ENCODE assay signal across 13 cellular contexts in genomic region chr10:131656009-131656408, GRCh38.
DNase-seq lines count a peak whose midpoint lies in the region; ATAC-seq, FAIRE-seq and TF ChIP-seq lines count a peak whose summit lies in the region.
"Had no signal": no experiment of that assay in that cellular context is flagged by ENCODE, and none has a peak within 500 bp of the region (broad histone marks: within the 10 kb centered on the region; RNA-seq: fewer than 3 reads in every experiment).

No MANE protein-coding gene starts in this region.

- CTCF ChIA-PET in H1 (lab: Charles Lee; ENCODE audit: partially characterized antibody): no interaction called here
- CTCF ChIA-PET in activated naive CD4-positive, alpha-beta T cell treated with anti-CD3 and anti-CD28 coated beads for 36 hours (lab: Charles Lee): no interaction called here

- H3K27me3 ChIP-seq in H1 (replicated peaks in 1 of 4; ENCODE audit: control insufficient read depth in 3 of 4, extremely low read depth in 1 of 4, insufficient read depth in 3 of 4, low read length in 3 of 4) (no peaks in the 10 kb centered on the region; a peak in 1 of 7 replicates), neural progenitor cell (peaks cover 9% of the 10 kb centered on the region), stomach (peaks cover 0 to 32% (median 0%) of the 10 kb centered on the region in 3 donors)

- no peak overlapping the region for H4K8ac ChIP-seq in H1 (ENCODE audit: extremely low read depth, insufficient read depth, low read length)

- H3K36me3 Mint-ChIP-seq in neural progenitor cell: no peaks in the 10 kb centered on the region
- H3K36me3 Mint-ChIP-seq in activated naive CD4-positive, alpha-beta T cell treated with anti-CD3 and anti-CD28 coated beads for 36 hours (ENCODE audit: low read depth): no peaks in the 10 kb centered on the region
- H3K36me3 Mint-ChIP-seq: CD14-positive monocyte; CD8-positive, alpha-beta T cell had no signal

- H3K4me2 ChIP-seq in H1 (ENCODE audit: insufficient read depth in 1 of 2, low read depth in 2 of 2, low read length in 2 of 2) (no peak overlapping the region), neural progenitor cell (no peak overlapping the region)

- POLR2A ChIA-PET in H1 (lab: Charles Lee; ENCODE audit: partially characterized antibody): no interaction called here

- H2AK5ac ChIP-seq in H1 (ENCODE audit: low read depth, low read length): no peak overlapping the region

- H2AFZ ChIP-seq in H1 (ENCODE audit: low read length) (no peak overlapping the region), neural progenitor cell (replicated peaks) (no peak overlapping the region)

- no peak overlapping the region for H4K5ac ChIP-seq in H1 (ENCODE audit: insufficient read length, low read depth, low read length)

- no peak for FAIRE-seq in H1 (lab: Jason Lieb, UNC)

- H3K79me1 ChIP-seq in H1 (ENCODE audit: low read depth, low read length): no peaks in the 10 kb centered on the region

- intact Hi-C loops in stomach (cut with DNase I; ENCODE audit: low total_unique reads): no loop called here
- intact Hi-C loops in activated naive CD4-positive, alpha-beta T cell treated with anti-CD3 and anti-CD28 coated beads for 36 hours (cut with micrococcal nuclease): no loop called here

- peaks cover 45% of the 10 kb centered on the region for H3K4me1 Mint-ChIP-seq in neural progenitor cell
- peaks cover 5% of the 10 kb centered on the region for H3K4me1 Mint-ChIP-seq in activated naive CD4-positive, alpha-beta T cell treated with anti-CD3 and anti-CD28 coated beads for 36 hours (ENCODE audit: low read depth)
- H3K4me1 Mint-ChIP-seq: CD14-positive monocyte had no signal

- H3K4me3 Mint-ChIP-seq in neural progenitor cell: peak overlapping the region; percentile 11
- H3K4me3 Mint-ChIP-seq in activated naive CD4-positive, alpha-beta T cell treated with anti-CD3 and anti-CD28 coated beads for 36 hours: no peak overlapping the region
- H3K4me3 Mint-ChIP-seq: CD14-positive monocyte; CD8-positive, alpha-beta T cell had no signal

- H3K9ac ChIP-seq in H1 (replicated peaks in 1 of 4; ENCODE audit: extremely low read depth in 1 of 4, low read depth in 3 of 4, low read length in 3 of 4) (no peak overlapping the region), neural progenitor cell (no peak overlapping the region)

- no peak overlapping the region for H3K14ac ChIP-seq in H1 (ENCODE audit: insufficient read length)

- H3K18ac ChIP-seq in H1 (ENCODE audit: extremely low read depth, low read length): peak overlapping the region; percentile 7; the same call in 1 of the 2 replicates

- H3K23me2 ChIP-seq in H1 (ENCODE audit: low read depth, low read length): peaks cover 3% of the 10 kb centered on the region; the same call in 1 of the 2 replicates

- peak overlapping the region; percentile 36 for H3K27ac Mint-ChIP-seq in neural progenitor cell
- no peak overlapping the region for H3K27ac Mint-ChIP-seq in activated naive CD4-positive, alpha-beta T cell treated with anti-CD3 and anti-CD28 coated beads for 36 hours
- H3K27ac Mint-ChIP-seq: CD14-positive monocyte; CD8-positive, alpha-beta T cell had no signal

- no peak overlapping the region for H2BK15ac ChIP-seq in H1 (ENCODE audit: low read length)

- TF ChIP-seq RAD21 in H1 (IDR thresholded peaks at IDR 0.05 in 1 of 2, conservative IDR thresholded peaks at IDR 0.05 in 1 of 2; ENCODE audit: low read depth in 2 of 2, low read length in 2 of 2): no peak

- ATAC-seq in HG03139 (IDR thresholded peaks at IDR 0.05; ENCODE audit: unreplicated experiment): no peak
- ATAC-seq: CD8-positive, alpha-beta T cell had no signal

- H3K4me1 ChIP-seq in H1 (replicated peaks in 1 of 4; ENCODE audit: control insufficient read depth in 3 of 4, insufficient read depth in 4 of 4, low read length in 3 of 4) (peaks cover 6 to 23% (median 14%) of the 10 kb centered on the region in 4 experiments), neural progenitor cell (peaks cover 11% of the 10 kb centered on the region), stomach (peaks cover 0 to 8% (median 2%) of the 10 kb centered on the region in 4 donors)
- H3K4me1 ChIP-seq: Caco-2 had no signal

- peak; percentile 21 for DNase-seq in activated CD8-positive, alpha-beta memory T cell treated with anti-CD3 and anti-CD28 coated beads for 24 hours
- DNase-seq in activated CD8-positive, alpha-beta memory T cell treated with anti-CD3 and anti-CD28 coated beads, Interleukin-2, amount 50 U/mL, for 4 hours: no peak
- DNase-seq in H1 (ENCODE audit: low read depth in 1 of 2, low spot score in 2 of 2): no peak
- no peak for DNase-seq in neural progenitor cell (ENCODE audit: low spot score)
- DNase-seq in stomach: peak; percentile 19
- DNase-seq in GM03348 (ENCODE audit: low spot score): no peak
- DNase-seq in activated naive CD4-positive, alpha-beta T cell treated with anti-CD3 and anti-CD28 coated beads for 36 hours: no peak
- DNase-seq: Caco-2; CD8-positive, alpha-beta T cell; GF-D8 had no signal

- TF ChIP-seq CTCF in H1 (IDR thresholded peaks at IDR 0.05; ENCODE audit: control extremely low read depth in 1 of 3, insufficient read depth in 1 of 3, low read depth in 1 of 3, low read length in 3 of 3) (no peak), neural progenitor cell (IDR thresholded peaks at IDR 0.05) (no peak), stomach (IDR thresholded peaks at IDR 0.05) (no peak)

- H4K91ac ChIP-seq in H1 (replicated peaks; ENCODE audit: insufficient read length, low read length): no peak overlapping the region

- peaks cover 16% of the 10 kb centered on the region for H3K27me3 Mint-ChIP-seq in neural progenitor cell (ENCODE audit: insufficient read depth, low read depth)
- H3K27me3 Mint-ChIP-seq in activated naive CD4-positive, alpha-beta T cell treated with anti-CD3 and anti-CD28 coated beads for 36 hours (ENCODE audit: low read depth): peaks cover 25% of the 10 kb centered on the region

- no peak for TF ChIP-seq POLR2A in H1 (IDR thresholded peaks at IDR 0.05; ENCODE audit: control extremely low read depth in 1 of 2, low read depth in 2 of 2, low read length in 2 of 2)
- TF ChIP-seq POLR2A in stomach (IDR thresholded peaks at IDR 0.05): no peak

- H3K79me2 ChIP-seq in H1 (ENCODE audit: control insufficient read depth in 1 of 2, insufficient read depth in 2 of 2, low read length in 2 of 2): no peaks in the 10 kb centered on the region
- no peaks in the 10 kb centered on the region for H3K79me2 ChIP-seq in neural progenitor cell (ENCODE audit: low read depth)

- H3K36me3 ChIP-seq in H1 (ENCODE audit: control insufficient read depth in 2 of 4, insufficient read depth in 4 of 4, low read length in 3 of 4) (no peaks in the 10 kb centered on the region), neural progenitor cell (no peaks in the 10 kb centered on the region), stomach (no peaks in the 10 kb centered on the region)

- no peak overlapping the region for H3K27ac ChIP-seq in H1 (ENCODE audit: low read depth, low read length)
- H3K27ac ChIP-seq in neural progenitor cell: no peak overlapping the region
- H3K27ac ChIP-seq in stomach: no peak overlapping the region
- H3K27ac ChIP-seq: 22Rv1 had no signal

- H2BK12ac ChIP-seq in H1 (ENCODE audit: low read depth, low read length): 0 out of 2 replicates have a peak overlapping the region, but pooled peaks have one; percentile 87

- peaks cover 6 to 8% of the 10 kb centered on the region in 2 experiments; a peak in 3 of 4 replicates for H3K9me3 ChIP-seq in H1 (ENCODE audit: insufficient read depth in 2 of 2, low read depth in 1 of 2, low read length in 1 of 2)
- H3K9me3 ChIP-seq in neural progenitor cell (ENCODE audit: low read depth): no peaks in the 10 kb centered on the region
- peaks cover 0 to 9% (median 2%) of the 10 kb centered on the region in 4 donors for H3K9me3 ChIP-seq in stomach
- H3K9me3 ChIP-seq: Caco-2 had no signal

- H4K20me1 ChIP-seq in H1 (replicated peaks in 1 of 2; ENCODE audit: control insufficient read depth in 1 of 2, insufficient read depth in 2 of 2, low read length in 2 of 2): no peaks in the 10 kb centered on the region
- H4K20me1 ChIP-seq in neural progenitor cell (ENCODE audit: low read depth): no peaks in the 10 kb centered on the region

- 100% methylated on average over 6 of the region's 7 CpGs; no CpG with 5 or more reads in 1 of the 2 experiments for WGBS in H1 (ENCODE audit: extremely low coverage in 1 of 2, insufficient coverage in 1 of 2, insufficient read length in 1 of 2, insufficient replicate concordance in 2 of 2, low coverage in 1 of 2, low lambda C conversion rate in 2 of 2, missing lambda C conversion rate in 1 of 2), 2 experiments
- 79 to 92% (median 86%) methylated on average over 7 of the region's 7 CpGs for WGBS in stomach, 5 donors

- peaks cover 7% of the 10 kb centered on the region for H3F3A ChIP-seq in neural progenitor cell (ENCODE audit: low read depth)

- 0 out of 2 replicates have a peak overlapping the region, but pooled peaks have one; percentile 21 for H2BK5ac ChIP-seq in H1 (ENCODE audit: low read depth, low read length)

- no peak overlapping the region for H3K56ac ChIP-seq in H1 (replicated peaks; ENCODE audit: insufficient read length, low read depth, low read length)

- H3K4me3 ChIP-seq in H1 (ENCODE audit: extremely low read depth in 1 of 4, insufficient read depth in 2 of 4, low read depth in 3 of 4, low read length in 4 of 4) (no peak overlapping the region), neural progenitor cell (no peak overlapping the region), stomach (no peak overlapping the region)

- H2BK120ac ChIP-seq in H1 (replicated peaks; ENCODE audit: low read depth, low read length): no peak overlapping the region

- H3K23ac ChIP-seq in H1 (ENCODE audit: insufficient read length): no peak overlapping the region

- H3K9me3 Mint-ChIP-seq in neural progenitor cell: peaks cover 11% of the 10 kb centered on the region
- H3K9me3 Mint-ChIP-seq in activated naive CD4-positive, alpha-beta T cell treated with anti-CD3 and anti-CD28 coated beads for 36 hours: no peaks in the 10 kb centered on the region
- H3K9me3 Mint-ChIP-seq: CD8-positive, alpha-beta T cell had no signal

- TF ChIP-seq EP300 in H1 (IDR thresholded peaks at IDR 0.05; ENCODE audit: borderline replicate concordance in 1 of 2, low read depth in 2 of 2, low read length in 2 of 2) (no peak), stomach (IDR thresholded peaks at IDR 0.05) (no peak)

- H2BK20ac ChIP-seq in H1 (ENCODE audit: low read length): 0 out of 2 replicates have a peak overlapping the region, but pooled peaks have one; percentile 32

- H3K4ac ChIP-seq in H1 (replicated peaks; ENCODE audit: insufficient read length, low read depth, low read length): no peak overlapping the region

TF ChIP-seq in H1, 55 proteins besides CTCF, POLR2A, EP300 and RAD21 (continues in another document):
- TF ChIP-seq SIRT6 (IDR thresholded peaks at IDR 0.05; ENCODE audit: low read length) (no peak), RXRA (IDR thresholded peaks at IDR 0.05; ENCODE audit: insufficient read depth, low read depth, low read length) (no peak), YY1 (IDR thresholded peaks at IDR 0.05; ENCODE audit: low read depth, low read length) (no peak), ASH2L (IDR thresholded peaks at IDR 0.05; ENCODE audit: low read length) (no peak)

Comparison
In these comparisons a context has a peak if more than half of its experiments do, and no peak if none do; other contexts are left out.
1. DNase-seq: peak in activated CD8-positive, alpha-beta memory T cell treated with anti-CD3 and anti-CD28 coated beads for 24 hours (single experiment) and stomach (single experiment); none in activated CD8-positive, alpha-beta memory T cell treated with anti-CD3 and anti-CD28 coated beads, Interleukin-2, amount 50 U/mL, for 4 hours (single experiment), H1 (0 of 2), neural progenitor cell (single experiment), GM03348 (single experiment) and activated naive CD4-positive, alpha-beta T cell treated with anti-CD3 and anti-CD28 coated beads for 36 hours (single experiment).